In the genomic region with DNA sequence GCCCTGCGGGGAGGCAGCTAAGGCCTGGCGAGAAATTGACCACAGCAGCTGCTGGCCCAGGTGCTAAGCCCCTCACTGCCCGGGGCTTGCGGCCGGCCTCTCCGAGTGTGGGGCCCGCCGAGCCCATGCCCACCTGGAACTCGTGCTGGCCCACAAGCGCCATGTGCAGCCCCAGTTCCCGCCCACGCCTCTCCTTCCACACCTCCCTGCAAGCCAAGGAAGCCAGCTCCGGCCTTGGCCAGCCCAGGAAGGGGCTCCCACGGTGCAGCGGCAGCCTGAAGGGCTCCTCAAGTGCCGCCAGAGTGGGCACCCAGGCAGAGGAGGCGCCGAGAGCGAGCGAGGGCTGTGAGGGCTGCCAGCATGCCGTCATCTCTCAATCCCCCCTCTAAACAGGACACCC, we compare ENCODE assay signal across 8 cellular contexts.
"Had no signal": no experiment of that assay in that cellular context is flagged by ENCODE, and none has a peak within 500 bp of the region (broad histone marks: within the 10 kb centered on the region; RNA-seq: fewer than 3 reads in every experiment).

No MANE protein-coding gene starts in this region.

- FAIRE-seq: G401.6, GM12878, GM12891, GM12892, GM18507, GM19239 had no signal

- DNase-seq: GDM1, GF-D8 had no signal

- H3K4me3 ChIP-seq: GM12878 had no signal

- ATAC-seq: GM12878 had no signal
